Comparison of ENCODE assay signal across 8 cellular contexts in the genomic region with DNA sequence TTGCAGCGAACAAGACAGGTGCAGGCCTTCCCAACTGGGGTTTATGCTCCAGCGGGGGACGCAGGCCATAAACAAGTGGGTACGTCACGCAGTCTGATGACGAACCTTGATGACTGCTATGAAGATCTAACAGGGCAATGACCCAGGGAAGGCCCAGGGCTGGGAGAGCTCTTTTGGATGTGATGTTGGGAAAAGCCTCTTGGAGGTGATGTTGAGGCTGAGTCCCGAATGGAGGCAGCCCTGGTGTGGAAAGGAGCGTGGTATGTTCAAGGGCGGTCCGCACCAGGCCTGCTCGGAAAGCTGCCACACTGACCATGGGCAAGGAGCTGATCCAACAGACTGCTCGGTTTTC. TPM values are rescaled to one million over a fixed set of nuclear protein-coding genes. Genes with fewer than 3 reads are reported as not detected.
DNase-seq lines count a peak whose midpoint lies in the region; ATAC-seq, FAIRE-seq and TF ChIP-seq lines count a peak whose summit lies in the region.

No MANE protein-coding gene starts in this region.

- 94 to 96% methylated on average over 12 of the region's 12 CpGs for WGBS in endodermal cell (ENCODE audit: insufficient coverage in 1 of 2, insufficient read length in 1 of 2), 2 experiments
- 92 to 94% (median 94%) methylated on average over 12 of the region's 12 CpGs for WGBS in ovary, 3 donors
- 91% methylated on average over 12 of the region's 12 CpGs for WGBS in prostate gland

- H3K4me3 Mint-ChIP-seq in CD14-positive monocyte, result peak overlapping the region in 1 of 2 donors; percentile 62
- H3K4me3 Mint-ChIP-seq in endodermal cell, result no peak overlapping the region

- no peaks in the 10 kb centered on the region for H3K27me3 ChIP-seq in NT2/D1 (ENCODE audit: insufficient read depth, insufficient read length)
- H3K27me3 ChIP-seq in endodermal cell (ENCODE audit: control insufficient read depth, insufficient read depth, low read length, poor library complexity, severe bottlenecking), result no peaks in the 10 kb centered on the region
- no peaks in the 10 kb centered on the region for H3K27me3 ChIP-seq in ovary
- no peaks in the 10 kb centered on the region for H3K27me3 ChIP-seq in prostate gland (replicated peaks; ENCODE audit: insufficient read depth)

- DNase-seq in CD14-positive monocyte (ENCODE audit: low spot score) (no peak), NT2/D1 (ENCODE audit: low read depth, low spot score) (no peak), endodermal cell (peak; percentile 68), ovary (no peak), frontal cortex (ENCODE audit: low spot score in 2 of 2) (no peak), prostate gland (ENCODE audit: low spot score) (no peak)

- H3K4me3 ChIP-seq in NT2/D1 (ENCODE audit: insufficient read length, low read depth) (no peak overlapping the region), endodermal cell (ENCODE audit: low read length) (no peak overlapping the region), ovary (no peak overlapping the region), prostate gland (no peak overlapping the region)

- peaks cover 7 to 9% (median 8%) of the 10 kb centered on the region in 3 donors for H3K27me3 Mint-ChIP-seq in CD14-positive monocyte (ENCODE audit: low read depth in 3 of 3)
- no peaks in the 10 kb centered on the region for H3K27me3 Mint-ChIP-seq in endodermal cell (ENCODE audit: insufficient read depth)

- H3K36me3 ChIP-seq in NT2/D1 (ENCODE audit: insufficient read depth, insufficient read length, low read length), result peaks cover 55% of the 10 kb centered on the region
- H3K36me3 ChIP-seq in endodermal cell (ENCODE audit: control insufficient read depth, insufficient read depth, low read length), result peaks cover 42% of the 10 kb centered on the region
- H3K36me3 ChIP-seq in ovary, result no peaks in the 10 kb centered on the region
- H3K36me3 ChIP-seq in prostate gland, result no peaks in the 10 kb centered on the region

- H3K27ac Mint-ChIP-seq in CD14-positive monocyte (peak overlapping the region; percentile 43 to 92 (median 89)), endodermal cell (peak overlapping the region; percentile 71)

- no peak for TF ChIP-seq POLR2A in ovary (IDR thresholded peaks at IDR 0.05)
- TF ChIP-seq POLR2A in prostate gland (IDR thresholded peaks at IDR 0.05), result no peak

- peak overlapping the region; percentile 58 for H3K9ac ChIP-seq in NT2/D1 (ENCODE audit: insufficient read length, low read depth)
- no peak overlapping the region for H3K9ac ChIP-seq in endodermal cell (ENCODE audit: extremely low read depth, low read length, poor library complexity, severe bottlenecking)

- intact Hi-C loops in CD14-positive monocyte (cut with micrococcal nuclease), result loop anchor here in 1 of 2 donors (5.0 kb wide), 1 partner anchor 37 kb away; no protein-coding TSS in a partner anchor
- intact Hi-C loops in ovary (cut with DNase I), result no loop called here
- intact Hi-C loops in prostate gland (cut with DNase I), result no loop called here

- peaks cover 32% of the 10 kb centered on the region for H3K4me1 ChIP-seq in NT2/D1 (ENCODE audit: insufficient read depth, insufficient read length)
- peaks cover 8% of the 10 kb centered on the region for H3K4me1 ChIP-seq in endodermal cell (ENCODE audit: control insufficient read depth, insufficient read depth, low read length)
- H3K4me1 ChIP-seq in ovary (ENCODE audit: insufficient read depth), result peaks cover 15% of the 10 kb centered on the region
- H3K4me1 ChIP-seq in prostate gland (replicated peaks), result peaks cover 12% of the 10 kb centered on the region

- peak overlapping the region; percentile 76 for H3K27ac ChIP-seq in endodermal cell (ENCODE audit: low read depth, low read length)
- peak overlapping the region; percentile 34 to 45 for H3K27ac ChIP-seq in ovary
- peak overlapping the region in 1 of 2 donors; percentile 9 for H3K27ac ChIP-seq in prostate gland

- no peaks in the 10 kb centered on the region for H3K9me3 ChIP-seq in NT2/D1 (ENCODE audit: insufficient read depth, low read length)
- no peaks in the 10 kb centered on the region for H3K9me3 ChIP-seq in endodermal cell (ENCODE audit: control insufficient read depth, low read length)
- no peaks in the 10 kb centered on the region for H3K9me3 ChIP-seq in ovary
- H3K9me3 ChIP-seq in prostate gland, result no peaks in the 10 kb centered on the region

- peaks cover 0 to 2% (median 0%) of the 10 kb centered on the region in 7 donors for H3K9me3 Mint-ChIP-seq in CD14-positive monocyte
- H3K9me3 Mint-ChIP-seq in endodermal cell, result no peaks in the 10 kb centered on the region

- TF ChIP-seq EP300 in ovary (IDR thresholded peaks at IDR 0.05), result no peak

- no peak for FAIRE-seq in frontal cortex (lab: Jason Lieb, UNC)

- no peak for ATAC-seq in GM21528 (IDR thresholded peaks at IDR 0.05; ENCODE audit: low FRiP score, unreplicated experiment)
- no peak for ATAC-seq in GM21515 (IDR thresholded peaks at IDR 0.05; ENCODE audit: unreplicated experiment)

- TF ChIP-seq CTCF in CD14-positive monocyte (IDR thresholded peaks at IDR 0.05) (no peak), endodermal cell (conservative IDR thresholded peaks at IDR 0.05) (peak; percentile 11), ovary (IDR thresholded peaks at IDR 0.05) (no peak), prostate gland (IDR thresholded peaks at IDR 0.05) (no peak)

- H3K4me1 Mint-ChIP-seq in CD14-positive monocyte (peaks cover 69% of the 10 kb centered on the region), endodermal cell (peaks cover 46% of the 10 kb centered on the region)

- H3K36me3 Mint-ChIP-seq in CD14-positive monocyte (peaks cover 11 to 19% of the 10 kb centered on the region in 2 donors), endodermal cell (ENCODE audit: low read depth) (peaks cover 43% of the 10 kb centered on the region)

RNA-seq across cellular contexts. Expression of gene FADS2, which starts 5.8 kb away (rescaled TPM):
- polyA plus RNA-seq in CD14-positive monocyte (10 to 100 TPM in 1 of 2 donors, 1 to 10 TPM in 1; 5.1 to 19.9 TPM), ovary (10 to 100 TPM; 20.6 to 96.9 TPM)
- total RNA-seq in endodermal cell (100 to 1,000 TPM; 344 to 381 TPM), ovary (100 to 1,000 TPM in 1 of 7 donors, 10 to 100 TPM in 4, 1 to 10 TPM in 2; 6.3 to 298 (median 26.2) TPM), frontal cortex (121 TPM), prostate gland (100 to 1,000 TPM in 1 of 2 donors, 10 to 100 TPM in 1; 67.5 to 213 TPM)
- 632 TPM for polyA plus RNA-seq in endodermal cell (2013, experiment 1 of 2)
- 646 TPM for polyA plus RNA-seq in endodermal cell (2013, experiment 2 of 2)

RNA-seq across cellular contexts. Expression of gene FADS1, which starts 17.1 kb away (rescaled TPM):
- polyA plus RNA-seq in CD14-positive monocyte, result 10 to 100 TPM; 29.2 to 31.8 TPM
- total RNA-seq in endodermal cell, result 100 to 1,000 TPM; 127 to 138 TPM
- polyA plus RNA-seq in endodermal cell (2013, experiment 1 of 2), result 197 TPM
- 191 TPM for polyA plus RNA-seq in endodermal cell (2013, experiment 2 of 2)
- 100 to 1,000 TPM in 1 of 7 donors, 10 to 100 TPM in 6; 16.2 to 242 (median 53.7) TPM for total RNA-seq in ovary
- polyA plus RNA-seq in ovary, result 10 to 100 TPM; 20.1 to 45.3 TPM
- total RNA-seq in frontal cortex, result 81.9 TPM
- 10 to 100 TPM; 15.0 to 38.7 TPM for total RNA-seq in prostate gland

RNA-seq across cellular contexts. Expression of gene FEN1, which starts 41.2 kb away (rescaled TPM):
- polyA plus RNA-seq in CD14-positive monocyte (1 to 10 TPM; 4.3 to 6.4 TPM), ovary (1 to 10 TPM; 4.4 to 4.7 TPM)
- total RNA-seq in endodermal cell (10 to 100 TPM; 66.7 to 81.8 TPM), ovary (1 to 10 TPM; 3.7 to 8.6 (median 5.2) TPM), frontal cortex (15.9 TPM), prostate gland (10 to 100 TPM; 12.8 to 18.4 TPM)
- polyA plus RNA-seq in endodermal cell (2013, experiment 1 of 2), result 52.7 TPM
- polyA plus RNA-seq in endodermal cell (2013, experiment 2 of 2), result 49.1 TPM

RNA-seq across cellular contexts. Expression of gene TMEM258, which starts 41.5 kb away (rescaled TPM):
- polyA plus RNA-seq in CD14-positive monocyte (100 to 1,000 TPM; 220 to 224 TPM), ovary (100 to 1,000 TPM; 170 to 192 TPM)
- total RNA-seq in endodermal cell (100 to 1,000 TPM; 174 to 180 TPM), ovary (100 to 1,000 TPM in 5 of 7 donors, 10 to 100 TPM in 2; 32.2 to 131 (median 117) TPM), frontal cortex (62.4 TPM), prostate gland (10 to 100 TPM; 34.8 to 82.9 TPM)
- 351 TPM for polyA plus RNA-seq in endodermal cell (2013, experiment 1 of 2)
- polyA plus RNA-seq in endodermal cell (2013, experiment 2 of 2), result 284 TPM

RNA-seq across cellular contexts. Expression of gene FADS3, which starts 57.4 kb away (rescaled TPM):
- polyA plus RNA-seq in CD14-positive monocyte (1 to 10 TPM; 2.5 to 5.8 TPM), ovary (10 to 100 TPM; 10.6 to 52.3 TPM)
- total RNA-seq in endodermal cell (10 to 100 TPM; 24.8 to 28.4 TPM), ovary (10 to 100 TPM; 21.9 to 85.8 (median 41.3) TPM), frontal cortex (35.5 TPM), prostate gland (10 to 100 TPM; 18.5 to 74.9 TPM)
- polyA plus RNA-seq in endodermal cell (2013, experiment 1 of 2), result 13.6 TPM
- polyA plus RNA-seq in endodermal cell (2013, experiment 2 of 2), result 15.8 TPM
